19 cellular contexts compared by ENCODE assay signal in genomic region chr2:217091531-217091930, GRCh38.
DNase-seq lines count a peak whose midpoint lies in the region; ATAC-seq, FAIRE-seq and TF ChIP-seq lines count a peak whose summit lies in the region.
"Had no signal": no experiment of that assay in that cellular context is flagged by ENCODE, and none has a peak within 500 bp of the region (broad histone marks: within the 10 kb centered on the region; RNA-seq: fewer than 3 reads in every experiment).

No MANE protein-coding gene starts in this region.

- H4K20me1 ChIP-seq in BLaER1 (no peaks in the 10 kb centered on the region), H9 (ENCODE audit: control insufficient read depth, insufficient read depth, insufficient read length) (no peaks in the 10 kb centered on the region), K562 (replicated peaks; ENCODE audit: control insufficient read depth, insufficient read depth, low read length) (no peaks in the 10 kb centered on the region)

- H3K9me1 ChIP-seq in K562 (ENCODE audit: control insufficient read depth, insufficient read depth, low read length): no peaks in the 10 kb centered on the region

- H3K9me3 Mint-ChIP-seq in H9: peaks cover 4 to 7% of the 10 kb centered on the region in 2 experiments; a peak in 4 of 5 replicates
- H3K9me3 Mint-ChIP-seq: CD4-positive, alpha-beta T cell; HFFc6 had no signal

- FAIRE-seq in K562 (lab: Jason Lieb, UNC): peak; percentile 58

- BruUV-seq in K562 (replicated peaks; lab: Mats Ljungman, UMichigan): no TSS peak

- no peak overlapping the region for H3K4me3 Mint-ChIP-seq in H9
- H3K4me3 Mint-ChIP-seq: CD4-positive, alpha-beta T cell; HFFc6 had no signal

- H3K27me3 Mint-ChIP-seq in H9 (ENCODE audit: low read depth): peaks cover 7% of the 10 kb centered on the region

- H3K9me3 ChIP-seq in BLaER1 (no peaks in the 10 kb centered on the region), H9 (ENCODE audit: control insufficient read depth, low read depth, low read length) (no peaks in the 10 kb centered on the region), K562 (replicated peaks; ENCODE audit: control insufficient read depth, insufficient read depth, low read depth, low read length) (no peaks in the 10 kb centered on the region), neuronal stem cell (replicated peaks in 1 of 2; ENCODE audit: control insufficient read depth in 2 of 2, insufficient read depth in 1 of 2, low read depth in 1 of 2, low read length in 2 of 2) (peaks cover 0 to 4% of the 10 kb centered on the region in 2 donors)
- H3K9me3 ChIP-seq: BE2C had no signal

- H3K56ac ChIP-seq in H9 (ENCODE audit: insufficient read length, low read depth, low read length): peak overlapping the region; percentile 27

- H3K36me3 Mint-ChIP-seq in H9 (ENCODE audit: insufficient read depth in 1 of 3, low read depth in 3 of 3): no peaks in the 10 kb centered on the region; a peak in 1 of 7 replicates

- H3K23ac ChIP-seq in H9 (ENCODE audit: insufficient read length, low read depth, low read length) (no peak overlapping the region), neuronal stem cell (ENCODE audit: low read depth, low read length, poor library complexity) (no peak overlapping the region)

- H3K27ac Mint-ChIP-seq in H9: no peak overlapping the region
- H3K27ac Mint-ChIP-seq: CD4-positive, alpha-beta T cell; HFFc6 had no signal

- H4K8ac ChIP-seq in H9 (replicated peaks; ENCODE audit: insufficient read length, low read depth, low read length) (no peak overlapping the region), neuronal stem cell (ENCODE audit: low read depth, low read length) (no peak overlapping the region)

- no peak overlapping the region for H4K91ac ChIP-seq in H9 (ENCODE audit: insufficient read length, low read depth, low read length)
- H4K91ac ChIP-seq in neuronal stem cell (ENCODE audit: low read depth, low read length, poor library complexity): no peak overlapping the region

- no CpG with 5 or more reads among the region's 3 CpGs for WGBS in H9 (ENCODE audit: extremely low coverage, insufficient read length, low lambda C conversion rate)
- WGBS in K562 (ENCODE audit: insufficient coverage, low coverage, missing lambda C conversion rate): 19% methylated on average over 3 of the region's 3 CpGs
- no CpG with 5 or more reads among the region's 3 CpGs for WGBS in neuronal stem cell (ENCODE audit: extremely low coverage in 2 of 2, insufficient read length in 2 of 2, insufficient replicate concordance in 1 of 2), 2 donors

- POLR2A ChIA-PET in K562 (lab: Yijun Ruan, JAX): no interaction called here

- H3T11ph ChIP-seq in H9 (ENCODE audit: low read length): no peak overlapping the region

- CTCF ChIA-PET in K562 (lab: Yijun Ruan, JAX; ENCODE audit: low intra/inter-chr PET ratio): no interaction called here

- no peak for TF ChIP-seq EP300 in K562 (IDR thresholded peaks at IDR 0.05; ENCODE audit: low read length)

- TF ChIP-seq CTCF in H9 (conservative IDR thresholded peaks at IDR 0.05) (no peak), K562 (IDR thresholded peaks at IDR 0.05 in 2 of 3, conservative IDR thresholded peaks at IDR 0.05 in 1 of 3; ENCODE audit: insufficient read depth in 2 of 3, low read depth in 1 of 3, low read length in 3 of 3) (no peak)

- H2BK5ac ChIP-seq in H9 (ENCODE audit: insufficient read length, low read length) (no peak overlapping the region), neuronal stem cell (ENCODE audit: low read length) (no peak overlapping the region)

- H3K4me1 ChIP-seq in BLaER1: peaks cover 52% of the 10 kb centered on the region
- H3K4me1 ChIP-seq in H9 (ENCODE audit: insufficient read depth, low read length): no peaks in the 10 kb centered on the region
- H3K4me1 ChIP-seq in K562 (replicated peaks in 1 of 2; ENCODE audit: control insufficient read depth in 2 of 2, insufficient read depth in 2 of 2, low read length in 2 of 2): peaks cover 15 to 54% of the 10 kb centered on the region in 2 experiments
- peaks cover 0 to 8% of the 10 kb centered on the region in 2 donors for H3K4me1 ChIP-seq in neuronal stem cell (ENCODE audit: control insufficient read depth in 2 of 2, insufficient read depth in 1 of 2, low read depth in 1 of 2, low read length in 2 of 2)

- no peak overlapping the region for H4K5ac ChIP-seq in H9 (ENCODE audit: insufficient read length, low read depth, low read length)

- no peak overlapping the region for H2BK12ac ChIP-seq in H9 (ENCODE audit: insufficient read length, low read depth, low read length)
- H2BK12ac ChIP-seq in neuronal stem cell (ENCODE audit: low read length): no peak overlapping the region

- H2BK15ac ChIP-seq in H9 (ENCODE audit: low read depth, low read length) (no peak overlapping the region), neuronal stem cell (ENCODE audit: low read length) (no peak overlapping the region)

- in situ Hi-C loops in K562 (cut with MboI): no loop called here

- no peak overlapping the region for H2AFZ ChIP-seq in H9 (ENCODE audit: low read length)
- peak overlapping the region; percentile 27; the same call in 1 of the 2 replicates for H2AFZ ChIP-seq in K562 (ENCODE audit: low read depth, low read length)
- peak overlapping the region; percentile 38 for H2AFZ ChIP-seq in neuronal stem cell (ENCODE audit: low read length)

- no peak for TF ChIP-seq POLR2A in K562 (conservative IDR thresholded peaks at IDR 0.05)

- H3K36me3 ChIP-seq in BLaER1 (no peaks in the 10 kb centered on the region), K562 (ENCODE audit: control insufficient read depth, insufficient read depth, low read length) (no peaks in the 10 kb centered on the region), neuronal stem cell (replicated peaks in 1 of 2; ENCODE audit: control insufficient read depth in 2 of 2, insufficient read depth in 2 of 2, low read length in 2 of 2) (no peaks in the 10 kb centered on the region)
- H3K36me3 ChIP-seq: BE2C had no signal

- H3K27ac ChIP-seq in BLaER1 (no peak overlapping the region), H9 (ENCODE audit: insufficient read length, low read depth, low read length) (no peak overlapping the region), K562 (ENCODE audit: extremely low read depth, low read depth, low read length) (peak overlapping the region; percentile 12; the same call in 1 of the 3 replicates), neuronal stem cell (replicated peaks; ENCODE audit: low read length) (no peak overlapping the region)
- H3K27ac ChIP-seq: RWPE1 had no signal

- intact Hi-C loops in K562 (cut with micrococcal nuclease): loop anchor here (5.0 kb wide), 1 partner anchor 61 kb away; no protein-coding TSS in a partner anchor

- H3K79me1 ChIP-seq in H9 (ENCODE audit: insufficient read depth, low read depth, low read length, poor library complexity, severe bottlenecking) (no peaks in the 10 kb centered on the region), neuronal stem cell (ENCODE audit: low read depth, low read length) (no peaks in the 10 kb centered on the region)

- H3K4ac ChIP-seq in H9 (ENCODE audit: low read depth, low read length): no peak overlapping the region
- no peak overlapping the region for H3K4ac ChIP-seq in neuronal stem cell (ENCODE audit: low read length)

- no peak for TF ChIP-seq RAD21 in K562 (CRISPR knock-in tag; conservative IDR thresholded peaks at IDR 0.05 in 1 of 2, IDR thresholded peaks at IDR 0.05 in 1 of 2)

- no peak overlapping the region for H2BK120ac ChIP-seq in H9 (ENCODE audit: low read depth, low read length, poor library complexity, severe bottlenecking)
- H2BK120ac ChIP-seq in neuronal stem cell (ENCODE audit: low read depth, low read length): no peak overlapping the region

- ATAC-seq in K562 (no peak), HG03520 (IDR thresholded peaks at IDR 0.05; ENCODE audit: unreplicated experiment) (no peak)

- no peak overlapping the region for H2BK20ac ChIP-seq in H9 (ENCODE audit: low read depth, low read length, poor library complexity, severe bottlenecking)

- H3K4me3 ChIP-seq in BLaER1 (no peak overlapping the region), K562 (no peak overlapping the region), neuronal stem cell (ENCODE audit: low read length in 2 of 2) (no peak overlapping the region)

- no peak for DNase-seq in H9
- no peak for DNase-seq in K562 (ENCODE audit: extremely low read depth in 1 of 4, low spot score in 3 of 4)
- no peak for DNase-seq in neuronal stem cell (ENCODE audit: low spot score)
- DNase-seq in SW480 (ENCODE audit: low spot score): no peak
- no peak for DNase-seq in retina
- DNase-seq: BE2C; CD4-positive, alpha-beta T cell; COR-L47; DMS79; HFFc6; KBM-7; NCI-H1092 treated with DMSO at 0.1 percent for 48 hours; NCI-H1436 treated with DMSO at 0.1 percent for 48 hours; NCI-H1930; NCI-H69; SHP77 treated with DMSO at 0.1 percent for 48 hours had no signal

- no peaks in the 10 kb centered on the region for H3K23me2 ChIP-seq in H9 (ENCODE audit: insufficient read length, low read depth, low read length, poor library complexity, severe bottlenecking)

- H3K18ac ChIP-seq in H9 (ENCODE audit: insufficient read length, low read depth, low read length): no peak overlapping the region
- no peak overlapping the region for H3K18ac ChIP-seq in neuronal stem cell (ENCODE audit: low read length)

- H3K4me1 Mint-ChIP-seq in H9: no peaks in the 10 kb centered on the region

- H3K14ac ChIP-seq in H9 (ENCODE audit: insufficient read depth, low read length) (no peak overlapping the region), neuronal stem cell (ENCODE audit: low read length) (no peak overlapping the region)

- H3K4me2 ChIP-seq in BLaER1 (peak overlapping the region; percentile 78), H9 (ENCODE audit: insufficient read depth, insufficient read length, low read length) (no peak overlapping the region), K562 (ENCODE audit: insufficient read depth, low read length) (no peak overlapping the region), neuronal stem cell (ENCODE audit: insufficient read depth, low read length, poor library complexity, severe bottlenecking) (no peak overlapping the region)

- H2AK5ac ChIP-seq in H9 (ENCODE audit: insufficient read length, low read length) (no peak overlapping the region), neuronal stem cell (ENCODE audit: low read depth, low read length) (no peak overlapping the region)

- no peaks in the 10 kb centered on the region for H3K79me2 ChIP-seq in H9 (ENCODE audit: insufficient read depth, low read length)
- H3K79me2 ChIP-seq in K562 (ENCODE audit: control insufficient read depth, insufficient read depth, low read length): no peaks in the 10 kb centered on the region

- H3K27me3 ChIP-seq in BLaER1: no peaks in the 10 kb centered on the region
- H3K27me3 ChIP-seq in H9 (ENCODE audit: insufficient read depth, low read length): no peaks in the 10 kb centered on the region
- H3K27me3 ChIP-seq in K562 (ENCODE audit: control insufficient read depth in 2 of 2, insufficient read depth in 2 of 2, low read length in 2 of 2): no peaks in the 10 kb centered on the region
- H3K27me3 ChIP-seq in neuronal stem cell (ENCODE audit: control insufficient read depth in 3 of 3, insufficient read depth in 3 of 3, low read depth in 1 of 3, low read length in 3 of 3): no peaks in the 10 kb centered on the region
- H3K27me3 ChIP-seq: BE2C had no signal

- H3K9ac ChIP-seq in BLaER1 (no peak overlapping the region), H9 (ENCODE audit: extremely low read depth, insufficient read length, low read length) (no peak overlapping the region), K562 (ENCODE audit: insufficient read depth in 1 of 2, low read depth in 2 of 2, low read length in 2 of 2) (no peak overlapping the region), neuronal stem cell (ENCODE audit: low read depth, low read length, poor library complexity) (no peak overlapping the region)
